ENCODE assay signal across 8 cellular contexts in the genomic region with DNA sequence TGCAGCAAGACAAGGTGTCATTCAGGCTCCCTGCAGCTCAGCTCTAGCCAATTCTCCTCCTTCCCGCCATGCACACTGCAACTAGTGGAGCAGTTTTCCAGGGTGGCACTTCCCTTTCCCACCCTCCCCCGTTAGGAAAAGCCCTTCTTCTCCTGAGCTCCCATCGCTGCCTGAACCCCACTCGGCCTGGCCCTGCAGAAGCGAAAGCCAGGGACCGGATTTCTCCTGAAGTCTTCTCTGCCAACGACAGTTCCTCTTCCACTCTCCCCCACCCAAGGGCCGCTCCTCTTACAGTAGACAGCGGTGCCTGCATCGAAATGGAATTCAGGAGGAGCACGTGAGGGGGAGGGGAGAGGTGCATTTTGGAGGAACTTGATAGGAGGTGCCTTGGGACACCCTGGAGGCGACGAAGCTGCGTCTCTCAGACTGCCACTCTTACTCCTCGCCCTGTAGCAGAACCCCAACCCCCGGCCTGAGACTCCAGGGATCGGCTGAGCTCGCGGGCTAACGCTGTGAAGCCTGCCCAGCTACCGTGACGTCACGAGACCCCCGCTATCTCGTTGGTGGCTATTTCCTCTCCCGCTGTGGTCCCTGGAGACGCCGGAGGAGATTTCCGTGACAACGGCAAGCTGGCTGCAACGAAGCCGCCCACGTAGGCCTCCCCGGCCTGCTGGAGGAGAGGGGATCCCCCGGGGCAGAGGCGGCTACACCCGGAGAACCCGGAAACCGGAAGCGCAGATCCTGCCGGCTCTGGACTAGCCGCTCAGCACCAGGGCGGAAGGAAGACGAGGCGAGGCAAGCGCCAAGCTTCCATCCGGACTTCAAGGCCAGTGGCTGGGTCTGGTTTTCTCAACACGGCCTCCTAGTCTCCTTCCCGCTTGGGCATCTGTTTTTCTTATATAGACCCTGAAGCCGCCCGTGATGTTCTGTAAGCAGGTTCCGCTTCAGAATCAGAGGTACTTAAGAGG.
A peak's percentile ranks its signal among the peaks of the same experiment; 100 is the strongest.
DNase-seq lines count a peak whose midpoint lies in the region; ATAC-seq and TF ChIP-seq lines count a peak whose summit lies in the region.

No MANE protein-coding gene starts in this region.

- H3K36me3 Mint-ChIP-seq in type B pancreatic cell: peaks cover 3% of the 10 kb centered on the region

- H3K9me3 ChIP-seq in SU-DHL-6 (ENCODE audit: insufficient read depth, low read length) (no peaks in the 10 kb centered on the region), adipocyte (ENCODE audit: control insufficient read depth, low read length) (no peaks in the 10 kb centered on the region), trophoblast cell (ENCODE audit: insufficient read depth, low read depth, low read length) (no peaks in the 10 kb centered on the region)

- WGBS in trophoblast cell (ENCODE audit: extremely low coverage, insufficient coverage, insufficient read length): no CpG with 5 or more reads among the region's 52 CpGs

- no peaks in the 10 kb centered on the region for H3K9me2 ChIP-seq in SU-DHL-6 (replicated peaks; ENCODE audit: insufficient read depth, low read length)

- H3K9ac ChIP-seq in SU-DHL-6 (ENCODE audit: low read length) (peak overlapping the region; percentile 65), adipocyte (ENCODE audit: low read length) (peak overlapping the region; percentile 87), trophoblast cell (ENCODE audit: low read length) (no peak overlapping the region)

- H3K27me3 ChIP-seq in SU-DHL-6 (ENCODE audit: low read length) (no peaks in the 10 kb centered on the region), adipocyte (replicated peaks; ENCODE audit: control insufficient read depth, insufficient read depth, low read length) (no peaks in the 10 kb centered on the region), trophoblast cell (ENCODE audit: insufficient read depth, low read length) (no peaks in the 10 kb centered on the region)

- H3K27me3 Mint-ChIP-seq in type B pancreatic cell: peaks cover 7% of the 10 kb centered on the region

- ATAC-seq in HG02763 (IDR thresholded peaks at IDR 0.05; ENCODE audit: unreplicated experiment): peak; percentile 93

- H3F3A ChIP-seq in SU-DHL-6 (ENCODE audit: insufficient read depth): 0 out of 2 replicates have a peak, but pooled peaks cover 3% of the 10 kb centered on the region

- H2AFZ ChIP-seq in SU-DHL-6 (ENCODE audit: low read depth, low read length, severe bottlenecking) (peak overlapping the region; percentile 75), trophoblast cell (ENCODE audit: insufficient read depth, low read length, poor library complexity) (peak overlapping the region; percentile 71)

- no peak overlapping the region for H3K23ac ChIP-seq in trophoblast cell (ENCODE audit: low read length)

- TF ChIP-seq CTCF in GM12875 (IDR thresholded peaks at IDR 0.05; ENCODE audit: borderline replicate concordance, insufficient read depth, low read depth, low read length): no peak
- TF ChIP-seq CTCF in SU-DHL-6 (IDR thresholded peaks at IDR 0.05; ENCODE audit: insufficient read depth, low read length, poor library complexity, severe bottlenecking): no peak
- no peak for TF ChIP-seq CTCF in type B pancreatic cell (conservative IDR thresholded peaks at IDR 0.05)

- peaks cover 28% of the 10 kb centered on the region for H3K4me1 Mint-ChIP-seq in type B pancreatic cell (ENCODE audit: unreplicated experiment)

- H3K36me3 ChIP-seq in SU-DHL-6 (ENCODE audit: low read length): no peaks in the 10 kb centered on the region
- no peaks in the 10 kb centered on the region for H3K36me3 ChIP-seq in adipocyte (ENCODE audit: control insufficient read depth, insufficient read depth, low read length, severe bottlenecking)
- H3K36me3 ChIP-seq in trophoblast cell (ENCODE audit: control insufficient read depth in 1 of 2, insufficient read depth in 2 of 2, low read length in 2 of 2): no peaks in the 10 kb centered on the region

- peak overlapping the region; percentile 80 for H4K91ac ChIP-seq in trophoblast cell (ENCODE audit: low read depth, low read length)

- peak overlapping the region; percentile 35 for H2BK5ac ChIP-seq in trophoblast cell (ENCODE audit: low read depth, low read length, poor library complexity)

- H3K4me3 ChIP-seq in GM12875 (ENCODE audit: low read depth, low read length): peak overlapping the region; percentile 55
- peak overlapping the region; percentile 68 for H3K4me3 ChIP-seq in SU-DHL-6 (ENCODE audit: insufficient read depth, low read length, poor library complexity, severe bottlenecking)
- H3K4me3 ChIP-seq in adipocyte (ENCODE audit: low read length): peak overlapping the region; percentile 86
- peak overlapping the region; percentile 66 for H3K4me3 ChIP-seq in trophoblast cell (ENCODE audit: low read depth, low read length)

- H4K20me1 ChIP-seq in SU-DHL-6 (ENCODE audit: low read depth, low read length): no peaks in the 10 kb centered on the region

- H4K8ac ChIP-seq in trophoblast cell (ENCODE audit: low read depth, low read length): peak overlapping the region; percentile 78

- H2AK5ac ChIP-seq in trophoblast cell (ENCODE audit: low read length): no peak overlapping the region

- peak overlapping the region; percentile 41 for H3K27ac ChIP-seq in SU-DHL-6 (ENCODE audit: low read depth, low read length)
- peak overlapping the region; percentile 54 for H3K27ac ChIP-seq in trophoblast cell (ENCODE audit: low read depth, low read length)

- H3K4me2 ChIP-seq in SU-DHL-6 (ENCODE audit: low read depth, low read length, poor library complexity, severe bottlenecking) (peak overlapping the region; percentile 74), trophoblast cell (ENCODE audit: low read length) (peak overlapping the region; percentile 80)

- H3K14ac ChIP-seq in trophoblast cell (ENCODE audit: low read length): peak overlapping the region; percentile 15

- H3K9me3 Mint-ChIP-seq in type B pancreatic cell: no peaks in the 10 kb centered on the region

- H2BK120ac ChIP-seq in trophoblast cell (ENCODE audit: insufficient read depth, low read length, poor library complexity): no peak overlapping the region

- peak overlapping the region; percentile 37 for H2BK12ac ChIP-seq in trophoblast cell (ENCODE audit: low read length)

- H4K12ac ChIP-seq in trophoblast cell (ENCODE audit: low read depth, low read length): peak overlapping the region; percentile 5

- peak overlapping the region; percentile 88 for H3K4me3 Mint-ChIP-seq in type B pancreatic cell

- H3K18ac ChIP-seq in trophoblast cell (ENCODE audit: low read length): peak overlapping the region; percentile 4

- peak overlapping the region; percentile 95 for H3K27ac Mint-ChIP-seq in type B pancreatic cell

- DNase-seq in NCI-H1417 (lab: John Stamatoyannopoulos, UW) (peak; percentile 90 to 99 (median 98)), adipocyte (ENCODE audit: low read depth) (peak; percentile 99), cardiac septum (ENCODE audit: low spot score) (peak; percentile 97), trophoblast cell (peak; percentile 77 to 89), type B pancreatic cell (ENCODE audit: extremely low spot score, unreplicated experiment) (peak; percentile 92)

- H3K4me1 ChIP-seq in adipocyte (ENCODE audit: control insufficient read depth, insufficient read depth, low read length) (peaks cover 23% of the 10 kb centered on the region), trophoblast cell (ENCODE audit: control insufficient read depth in 1 of 2, insufficient read depth in 2 of 2, low read length in 2 of 2) (peaks cover 10 to 11% of the 10 kb centered on the region in 2 experiments)

- H3K79me2 ChIP-seq in SU-DHL-6 (ENCODE audit: insufficient read depth, low read length): peaks cover 33% of the 10 kb centered on the region
- no peaks in the 10 kb centered on the region for H3K79me2 ChIP-seq in trophoblast cell (ENCODE audit: control insufficient read depth, insufficient read depth, low read length, poor library complexity)

- intact Hi-C loops in cardiac septum (cut with DNase I): loop anchor here (5.0 kb wide), 1 partner anchor 106 kb away; no protein-coding TSS in a partner anchor

- peaks cover 4% of the 10 kb centered on the region for H3K79me1 ChIP-seq in trophoblast cell (ENCODE audit: low read length)

- H3K4ac ChIP-seq in trophoblast cell (ENCODE audit: low read depth, low read length): peak overlapping the region; percentile 10

Comparison
In these comparisons a context has a peak if more than half of its experiments do, and no peak if none do; other contexts are left out.
1. Peak in every context shown above with its lines: DNase-seq, ATAC-seq, H3K4me3 ChIP-seq and H3K27ac ChIP-seq.